In the genomic region with DNA sequence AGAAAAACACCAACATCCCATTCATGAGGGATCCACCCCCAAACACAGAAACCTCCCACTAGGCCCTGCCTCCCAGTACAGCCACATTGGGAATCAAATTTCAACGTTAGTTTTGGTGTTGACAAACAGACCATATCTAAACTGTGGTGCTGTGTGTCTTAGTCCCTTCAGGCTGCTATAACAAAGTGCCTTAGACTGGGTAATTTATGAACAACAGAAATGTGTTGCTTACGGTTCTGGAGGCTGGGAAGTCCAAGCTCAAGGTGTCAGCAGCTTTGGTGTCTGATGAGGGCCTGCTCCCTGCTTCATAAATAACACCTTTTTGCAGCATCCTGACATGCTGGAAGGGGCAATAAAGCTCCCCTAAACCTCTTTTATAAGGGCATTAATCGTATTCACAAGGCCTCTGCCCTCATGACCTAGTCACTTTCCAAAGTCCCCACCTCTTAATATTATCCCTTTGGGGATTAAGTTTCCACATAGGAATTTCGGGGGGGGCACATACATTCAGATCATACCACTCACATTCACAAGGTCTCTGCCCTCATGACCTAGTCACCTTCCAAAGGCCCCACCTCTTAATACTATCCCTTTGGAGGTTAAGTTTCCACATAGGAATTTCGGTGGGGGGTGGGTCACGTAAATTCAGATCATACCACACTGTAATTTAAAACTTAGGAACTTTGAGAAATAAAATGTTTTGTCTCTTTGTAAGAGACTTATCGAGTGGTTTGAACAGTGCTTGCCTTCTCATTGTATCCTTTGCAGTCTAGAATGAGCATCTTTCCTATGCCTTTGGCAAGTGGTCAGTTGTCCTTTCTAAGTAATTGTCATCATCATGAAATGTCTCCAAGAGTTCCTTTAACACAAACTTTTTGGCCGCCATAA, we compare ENCODE assay signal across 12 cellular contexts. TPM values are rescaled to one million over a fixed set of nuclear protein-coding genes. Genes with fewer than 3 reads are reported as not detected.
DNase-seq lines count a peak whose midpoint lies in the region; ATAC-seq and TF ChIP-seq lines count a peak whose summit lies in the region.
"Had no signal": no experiment of that assay in that cellular context is flagged by ENCODE, and none has a peak within 500 bp of the region (broad histone marks: within the 10 kb centered on the region; RNA-seq: fewer than 3 reads in every experiment).

No MANE protein-coding gene starts in this region.

- H3K4me3 ChIP-seq in PC-3 (ENCODE audit: low read length) (peak overlapping the region; percentile 44), duodenal mucosa (ENCODE audit: low read depth in 1 of 2, low read length in 2 of 2) (peak overlapping the region; percentile 23 to 37)
- H3K4me3 ChIP-seq: skin epidermis had no signal

- peaks cover 17% of the 10 kb centered on the region for H3K36me3 ChIP-seq in PC-3 (ENCODE audit: low read depth, low read length)
- H3K36me3 ChIP-seq in duodenal mucosa (ENCODE audit: control insufficient read depth in 1 of 2, insufficient read depth in 2 of 2, low read length in 2 of 2), result peaks cover 15 to 39% of the 10 kb centered on the region in 2 donors

- H3K4me1 ChIP-seq in PC-3 (ENCODE audit: insufficient read depth, low read length) (peaks cover 32% of the 10 kb centered on the region), duodenal mucosa (ENCODE audit: control insufficient read depth in 1 of 2, insufficient read depth in 2 of 2, low read length in 2 of 2) (peaks cover 11 to 14% of the 10 kb centered on the region in 2 donors)

- no peaks in the 10 kb centered on the region for H4K20me1 ChIP-seq in PC-3 (ENCODE audit: low read length)

- H3K4me3 Mint-ChIP-seq in nephron, result no peak overlapping the region
- H3K4me3 Mint-ChIP-seq: central memory CD8-positive, alpha-beta T cell had no signal

- no peaks in the 10 kb centered on the region for H3K9me3 Mint-ChIP-seq in nephron
- H3K9me3 Mint-ChIP-seq: central memory CD8-positive, alpha-beta T cell had no signal

- H3K27ac ChIP-seq in PC-3 (ENCODE audit: low read length) (peak overlapping the region; percentile 82), duodenal mucosa (ENCODE audit: low read depth, low read length) (peak overlapping the region; percentile 33)
- H3K27ac ChIP-seq: HL-60 had no signal

- H3K79me2 ChIP-seq in PC-3 (ENCODE audit: low read length), result peaks cover 29% of the 10 kb centered on the region

- ATAC-seq in PC-3 (no peak), GM18867 (IDR thresholded peaks at IDR 0.05; ENCODE audit: unreplicated experiment) (no peak), GM21447 (IDR thresholded peaks at IDR 0.05; ENCODE audit: unreplicated experiment) (no peak)

- H3K27me3 Mint-ChIP-seq in nephron (ENCODE audit: low read depth), result peaks cover 3% of the 10 kb centered on the region
- H3K27me3 Mint-ChIP-seq: central memory CD8-positive, alpha-beta T cell had no signal

- H3K9me2 ChIP-seq in PC-3 (replicated peaks; ENCODE audit: low read length), result no peaks in the 10 kb centered on the region

- CTCF ChIA-PET in PC-3 (lab: Charles Lee), result interaction anchor here (0.9 kb wide), 1 partner anchor 33 kb away, joined by 3 read pairs; no protein-coding TSS in a partner anchor

- H3K27ac Mint-ChIP-seq in nephron, result peak overlapping the region; percentile 70 to 87 (median 86)
- H3K27ac Mint-ChIP-seq: CD14-positive monocyte had no signal

- no peak overlapping the region for H2AFZ ChIP-seq in PC-3 (ENCODE audit: low read length)

- POLR2A ChIA-PET in PC-3 (lab: Charles Lee; ENCODE audit: unreplicated experiment), result no interaction called here

- peak overlapping the region; percentile 74 for H3K4me2 ChIP-seq in PC-3 (ENCODE audit: low read length)

- peaks cover 17% of the 10 kb centered on the region for H3F3A ChIP-seq in PC-3 (ENCODE audit: low read length, unreplicated experiment)

- no peak for TF ChIP-seq CTCF in PC-3 (conservative IDR thresholded peaks at IDR 0.05; ENCODE audit: low read depth, low read length)
- no peak for TF ChIP-seq CTCF in nephron (IDR thresholded peaks at IDR 0.05; ENCODE audit: unreplicated experiment in 3 of 3)

- no peaks in the 10 kb centered on the region for H3K27me3 ChIP-seq in PC-3 (ENCODE audit: low read length)
- H3K27me3 ChIP-seq in duodenal mucosa (ENCODE audit: control insufficient read depth in 1 of 2, insufficient read depth in 2 of 2, low read length in 2 of 2), result no peaks in the 10 kb centered on the region

- DNase-seq in ACHN, result peak; percentile 42
- DNase-seq in PC-3, result no peak
- DNase-seq in activated CD4-positive, alpha-beta T cell treated with anti-CD3 and anti-CD28 coated beads for 48 hours, result no peak
- DNase-seq in activated CD4-positive, CD25-positive, alpha-beta regulatory T cell treated with anti-CD3 and anti-CD28 coated beads, Interleukin-2, amount 50 U/mL, for 72 hours, result no peak

- no peaks in the 10 kb centered on the region for H3K9me3 ChIP-seq in PC-3 (ENCODE audit: low read length)
- H3K9me3 ChIP-seq in duodenal mucosa (ENCODE audit: control insufficient read depth in 1 of 2, low read length in 2 of 2), result no peaks in the 10 kb centered on the region

- H3K9ac ChIP-seq in PC-3 (ENCODE audit: low read length) (peak overlapping the region; percentile 41), duodenal mucosa (ENCODE audit: low read depth in 1 of 2, low read length in 2 of 2) (no peak overlapping the region)

- H3K36me3 Mint-ChIP-seq in nephron (ENCODE audit: low read depth), result peaks cover 72% of the 10 kb centered on the region

- intact Hi-C loops in PC-3 (cut with micrococcal nuclease), result loop anchor here (2.0 kb wide), 1 partner anchor 22 kb away; no protein-coding TSS in a partner anchor

- BruUV-seq in PC-3 (replicated peaks; lab: Mats Ljungman, UMichigan), result TSS peak; percentile 24

- in situ Hi-C loops in ACHN (cut with HindIII; ENCODE audit: low pct_ligation_motif_present, low pct_unique_long_range_greater_than_20kb, low sequenced_read_pairs), result no loop called here

- peaks cover 15% of the 10 kb centered on the region for H3K4me1 Mint-ChIP-seq in nephron
- H3K4me1 Mint-ChIP-seq: CD14-positive monocyte had no signal

RNA-seq across cellular contexts. Expression of a gene that starts 27.6 kb away (rescaled TPM):
- 4.9 and 7.1 TPM in 2 replicates for total RNA-seq in PC-3 (2014; rRNA removed)

RNA-seq across cellular contexts. Expression of a gene that starts 32.6 kb away (rescaled TPM):
- total RNA-seq in PC-3 (2014; rRNA removed), result 4.0 and 4.4 TPM in 2 replicates
